In the genomic region with DNA sequence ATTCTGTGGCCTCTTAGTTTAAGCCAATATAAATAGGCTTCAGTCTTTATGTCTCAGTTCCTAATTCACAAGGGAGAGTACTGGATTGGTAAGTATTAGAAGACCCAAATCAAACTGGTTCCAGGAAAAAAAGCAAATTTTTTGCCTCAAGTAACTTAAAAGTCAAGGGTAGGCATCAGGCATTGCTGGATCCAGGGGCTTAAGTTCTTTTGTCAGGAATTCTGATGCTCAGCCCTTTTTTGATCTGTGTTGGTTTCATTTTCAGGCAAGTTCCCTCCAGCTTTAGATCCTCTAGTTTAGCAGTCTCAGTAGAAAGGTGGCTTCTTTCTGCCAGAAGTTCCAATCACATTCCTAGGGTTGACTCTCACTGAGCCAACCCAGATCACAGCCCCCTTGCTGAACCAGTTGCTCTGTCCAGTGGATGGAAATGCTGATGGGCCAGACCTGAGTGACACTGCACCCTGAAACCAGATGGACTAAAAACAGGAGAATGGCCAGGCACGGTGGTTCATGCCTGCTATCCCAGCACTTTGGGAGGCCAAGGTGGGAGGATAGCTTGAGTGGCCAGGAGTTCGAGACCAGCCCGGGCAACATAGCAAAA, we compare ENCODE assay signal across 25 cellular contexts.
DNase-seq lines count a peak whose midpoint lies in the region; ATAC-seq, FAIRE-seq and TF ChIP-seq lines count a peak whose summit lies in the region.
"Had no signal": no experiment of that assay in that cellular context is flagged by ENCODE, and none has a peak within 500 bp of the region (broad histone marks: within the 10 kb centered on the region; RNA-seq: fewer than 3 reads in every experiment).

No MANE protein-coding gene starts in this region.

- H3K36me3 Mint-ChIP-seq in CD4-positive, CD25-positive, alpha-beta regulatory T cell: no peaks in the 10 kb centered on the region
- H3K36me3 Mint-ChIP-seq in neural progenitor cell: no peaks in the 10 kb centered on the region

- 79% methylated on average over 3 of the region's 3 CpGs for WGBS in K562 (ENCODE audit: insufficient coverage, low coverage, missing lambda C conversion rate)

- no peak for DNase-seq in CD4-positive, CD25-positive, alpha-beta regulatory T cell
- DNase-seq in M059J (ENCODE audit: low read depth) (peak; percentile 1), K562 (ENCODE audit: extremely low read depth in 1 of 4, low spot score in 3 of 4) (no peak), neural progenitor cell (ENCODE audit: low spot score) (no peak), GM20000 (ENCODE audit: low spot score) (no peak), NCI-H226 (no peak)
- DNase-seq: GOT3; HFFc6; Karpas-422; NCI-H1092 treated with DMSO at 0.1 percent for 48 hours; NCI-H1436; NCI-H187 treated with DMSO at 0.1 percent for 48 hours; NCI-H446 treated with DMSO at 0.1 percent for 48 hours; NCI-H526; NCI-H82; NK-92 treated with Interleukin-12 subunit alpha and Interleukin-12 subunit beta, amount 100 ng/mL, for 24 hours; PC-9; Right ventricle myocardium superior; RPMI8226; SW 1271 had no signal

- H3K4me3 Mint-ChIP-seq in CD4-positive, CD25-positive, alpha-beta regulatory T cell: no peak overlapping the region
- H3K4me3 Mint-ChIP-seq in neural progenitor cell: peak overlapping the region; percentile 39
- H3K4me3 Mint-ChIP-seq: HFFc6 had no signal

- POLR2A ChIA-PET in K562 (lab: Yijun Ruan, JAX): interaction anchor here (0.7 kb wide), 1 partner anchor 134 kb away, joined by 3 read pairs; no protein-coding TSS in a partner anchor

- no TSS peak for BruUV-seq in K562 (replicated peaks; lab: Mats Ljungman, UMichigan)

- H3F3A ChIP-seq in neural progenitor cell (ENCODE audit: low read depth): peaks cover 48% of the 10 kb centered on the region

- H3K27ac Mint-ChIP-seq in CD4-positive, CD25-positive, alpha-beta regulatory T cell: peak overlapping the region in 2 of 3 donors; percentile 26 to 52
- H3K27ac Mint-ChIP-seq in neural progenitor cell: no peak overlapping the region
- H3K27ac Mint-ChIP-seq: HFFc6 had no signal

- H2AFZ ChIP-seq in K562 (ENCODE audit: low read depth, low read length) (0 out of 2 replicates have a peak overlapping the region, but pooled peaks have one; percentile 40), neural progenitor cell (replicated peaks) (no peak overlapping the region)
- H2AFZ ChIP-seq: PC-9 had no signal

- TF ChIP-seq CTCF in K562 (IDR thresholded peaks at IDR 0.05 in 2 of 3, conservative IDR thresholded peaks at IDR 0.05 in 1 of 3; ENCODE audit: insufficient read depth in 2 of 3, low read depth in 1 of 3, low read length in 3 of 3): no peak
- TF ChIP-seq CTCF in neural progenitor cell (IDR thresholded peaks at IDR 0.05): no peak
- no peak for TF ChIP-seq CTCF in GM20000 (IDR thresholded peaks at IDR 0.05; ENCODE audit: extremely low read depth, missing control alignments)

- no peaks in the 10 kb centered on the region for H3K4me1 ChIP-seq in CD4-positive, CD25-positive, alpha-beta regulatory T cell (ENCODE audit: control insufficient read depth, insufficient read depth, low read length, poor library complexity, severe bottlenecking)
- peaks cover 33 to 35% of the 10 kb centered on the region in 2 experiments; a peak in 4 of 5 replicates for H3K4me1 ChIP-seq in K562 (replicated peaks in 1 of 2; ENCODE audit: control insufficient read depth in 2 of 2, insufficient read depth in 2 of 2, low read length in 2 of 2)
- peaks cover 70% of the 10 kb centered on the region for H3K4me1 ChIP-seq in neural progenitor cell
- H3K4me1 ChIP-seq: HAP-1 had no signal

- H3K79me2 ChIP-seq in K562 (ENCODE audit: control insufficient read depth, insufficient read depth, low read length) (no peaks in the 10 kb centered on the region), neural progenitor cell (ENCODE audit: low read depth) (no peaks in the 10 kb centered on the region)

- H3K4me2 ChIP-seq in K562 (ENCODE audit: insufficient read depth, low read length) (no peak overlapping the region), neural progenitor cell (no peak overlapping the region)
- H3K4me2 ChIP-seq: PC-9, SK-N-SH had no signal

- TF ChIP-seq RAD21 in K562 (CRISPR knock-in tag; conservative IDR thresholded peaks at IDR 0.05 in 1 of 2, IDR thresholded peaks at IDR 0.05 in 1 of 2): no peak

- H3K9me3 Mint-ChIP-seq in CD4-positive, CD25-positive, alpha-beta regulatory T cell: no peaks in the 10 kb centered on the region
- H3K9me3 Mint-ChIP-seq in neural progenitor cell: no peaks in the 10 kb centered on the region
- H3K9me3 Mint-ChIP-seq: HFFc6 had no signal

- no peak for TF ChIP-seq EP300 in K562 (IDR thresholded peaks at IDR 0.05; ENCODE audit: low read length)

- no peak overlapping the region for H3K4me3 ChIP-seq in CD4-positive, CD25-positive, alpha-beta regulatory T cell (ENCODE audit: low read depth, low read length)
- H3K4me3 ChIP-seq in K562 (no peak overlapping the region), neural progenitor cell (no peak overlapping the region)
- H3K4me3 ChIP-seq: HAP-1, PC-9 had no signal

- FAIRE-seq in K562 (lab: Jason Lieb, UNC): no peak
- FAIRE-seq: G401.6 had no signal

- H3K9ac ChIP-seq in K562 (ENCODE audit: insufficient read depth in 1 of 2, low read depth in 2 of 2, low read length in 2 of 2) (no peak overlapping the region), neural progenitor cell (no peak overlapping the region)
- H3K9ac ChIP-seq: SK-N-SH had no signal

- peaks cover 4% of the 10 kb centered on the region for H3K9me1 ChIP-seq in K562 (ENCODE audit: control insufficient read depth, insufficient read depth, low read length)

- no peak for ATAC-seq in CD4-positive, CD25-positive, alpha-beta regulatory T cell (ENCODE audit: low read depth in 2 of 2)
- ATAC-seq in K562 (no peak), HG03354 (IDR thresholded peaks at IDR 0.05; ENCODE audit: poor library complexity, severe bottlenecking, unreplicated experiment) (no peak), GM19467 (IDR thresholded peaks at IDR 0.05; ENCODE audit: unreplicated experiment) (no peak)

- H3K9me3 ChIP-seq in CD4-positive, CD25-positive, alpha-beta regulatory T cell (ENCODE audit: control insufficient read depth in 2 of 2, low read length in 2 of 2): no peaks in the 10 kb centered on the region
- no peaks in the 10 kb centered on the region for H3K9me3 ChIP-seq in K562 (replicated peaks; ENCODE audit: control insufficient read depth, insufficient read depth, low read depth, low read length)
- no peaks in the 10 kb centered on the region for H3K9me3 ChIP-seq in neural progenitor cell (ENCODE audit: low read depth)
- H3K9me3 ChIP-seq: HAP-1, SK-N-SH had no signal

- in situ Hi-C loops in K562 (cut with MboI): no loop called here

- no peaks in the 10 kb centered on the region for H3K27me3 ChIP-seq in CD4-positive, CD25-positive, alpha-beta regulatory T cell (ENCODE audit: control insufficient read depth, insufficient read depth, low read length)
- H3K27me3 ChIP-seq in K562 (ENCODE audit: control insufficient read depth in 2 of 2, insufficient read depth in 2 of 2, low read length in 2 of 2) (no peaks in the 10 kb centered on the region), neural progenitor cell (peaks cover 9% of the 10 kb centered on the region)

- H4K20me1 ChIP-seq in K562 (replicated peaks; ENCODE audit: control insufficient read depth, insufficient read depth, low read length) (no peaks in the 10 kb centered on the region), neural progenitor cell (ENCODE audit: low read depth) (peaks cover 20% of the 10 kb centered on the region)

- H3K36me3 ChIP-seq in CD4-positive, CD25-positive, alpha-beta regulatory T cell (ENCODE audit: control insufficient read depth, insufficient read depth, low read length): no peaks in the 10 kb centered on the region
- no peaks in the 10 kb centered on the region for H3K36me3 ChIP-seq in K562 (ENCODE audit: control insufficient read depth, insufficient read depth, low read length)
- H3K36me3 ChIP-seq in neural progenitor cell: no peaks in the 10 kb centered on the region
- H3K36me3 ChIP-seq: HAP-1 had no signal

- H3K27ac ChIP-seq in CD4-positive, CD25-positive, alpha-beta regulatory T cell (ENCODE audit: insufficient read depth, low read length, poor library complexity, severe bottlenecking): no peak overlapping the region
- no peak overlapping the region for H3K27ac ChIP-seq in K562 (ENCODE audit: extremely low read depth, low read depth, low read length)
- H3K27ac ChIP-seq in neural progenitor cell: no peak overlapping the region
- H3K27ac ChIP-seq: PC-9 had no signal

- intact Hi-C loops in K562 (cut with micrococcal nuclease): loop anchor here (5.0 kb wide), 1 partner anchor 147 kb away; the partner anchor contains the start of gene RYBP

- no peaks in the 10 kb centered on the region for H3K27me3 Mint-ChIP-seq in CD4-positive, CD25-positive, alpha-beta regulatory T cell
- H3K27me3 Mint-ChIP-seq in neural progenitor cell (ENCODE audit: insufficient read depth, low read depth): peaks cover 63% of the 10 kb centered on the region

- peaks cover 0 to 1% (median 0%) of the 10 kb centered on the region in 4 donors for H3K4me1 Mint-ChIP-seq in CD4-positive, CD25-positive, alpha-beta regulatory T cell
- peaks cover 76% of the 10 kb centered on the region for H3K4me1 Mint-ChIP-seq in neural progenitor cell

- CTCF ChIA-PET in K562 (lab: Yijun Ruan, JAX; ENCODE audit: low intra/inter-chr PET ratio): no interaction called here

- no peak for TF ChIP-seq POLR2A in K562 (conservative IDR thresholded peaks at IDR 0.05)

TF ChIP-seq in K562, 482 proteins besides CTCF, POLR2A, EP300 and RAD21:
- 0 out of 2 replicates have a peak, but pooled peaks have one; percentile 10 for TF ChIP-seq BACH1 (tag; IDR thresholded peaks at IDR 0.05)
- TF ChIP-seq L3MBTL2 (IDR thresholded peaks at IDR 0.05): no peak
- no peak for TF ChIP-seq TOE1 (IDR thresholded peaks at IDR 0.05; ENCODE audit: borderline replicate concordance)
- TF ChIP-seq TOE1 (CRISPR knock-in tag; IDR thresholded peaks at IDR 0.05; ENCODE audit: borderline replicate concordance, low read depth): no peak
